ENCODE assay signal across 9 cellular contexts in the genomic region with DNA sequence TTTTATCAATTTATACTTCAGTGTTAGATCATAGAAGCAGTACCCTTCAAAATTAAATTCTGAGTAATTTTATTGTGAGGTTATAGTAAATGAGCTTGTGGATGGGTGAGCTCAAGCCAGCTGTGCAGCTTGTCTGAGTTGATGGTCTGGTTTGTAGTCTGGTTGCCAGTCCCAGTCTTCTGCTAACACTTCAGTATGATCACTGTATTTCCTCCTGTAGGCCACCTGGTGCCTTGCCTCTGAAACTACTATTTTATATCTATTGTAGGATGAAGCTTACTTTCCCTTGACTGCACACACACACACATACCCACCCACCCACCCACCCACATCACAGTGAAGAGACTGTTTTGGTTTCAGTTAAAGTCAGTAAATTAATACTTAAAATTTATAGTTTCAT.
DNase-seq lines count a peak whose midpoint lies in the region; ATAC-seq and TF ChIP-seq lines count a peak whose summit lies in the region.
"Had no signal": no experiment of that assay in that cellular context is flagged by ENCODE, and none has a peak within 500 bp of the region (broad histone marks: within the 10 kb centered on the region; RNA-seq: fewer than 3 reads in every experiment).

No MANE protein-coding gene starts in this region.

- DNase-seq in NCI-H748 (lab: John Stamatoyannopoulos, UW; ENCODE audit: unreplicated experiment) (peak; percentile 10), NCI-H748 treated with DMSO at 0.1 percent for 48 hours (lab: John Stamatoyannopoulos, UW) (no peak), SW480 (ENCODE audit: low spot score) (peak; percentile 8), fibroblast of the aortic adventitia (ENCODE audit: low read depth) (peak; percentile 46), GM19240 (ENCODE audit: insufficient read length, low spot score) (no peak), NCI-H187 treated with DMSO at 0.1 percent for 48 hours (lab: John Stamatoyannopoulos, UW) (no peak)

- TF ChIP-seq CTCF in fibroblast of the aortic adventitia (IDR thresholded peaks at IDR 0.05; ENCODE audit: insufficient read depth, low read length): peak; percentile 23

- peak; percentile 45 for ATAC-seq in HG03378 (IDR thresholded peaks at IDR 0.05; ENCODE audit: unreplicated experiment)
- no peak for ATAC-seq in HG03571 (IDR thresholded peaks at IDR 0.05; ENCODE audit: unreplicated experiment)

- no peak overlapping the region for H3K4me3 ChIP-seq in fibroblast of the aortic adventitia (ENCODE audit: low read depth, low read length)
- H3K4me3 ChIP-seq: SJCRH30 had no signal

Comparison
In these comparisons a context has a peak if more than half of its experiments do, and no peak if none do; other contexts are left out.
1. DNase-seq: peak in NCI-H748 (single experiment), SW480 (single experiment) and fibroblast of the aortic adventitia (single experiment); none in NCI-H748 treated with DMSO at 0.1 percent for 48 hours (single experiment), GM19240 (single experiment) and NCI-H187 treated with DMSO at 0.1 percent for 48 hours (single experiment).